8 cellular contexts compared by ENCODE assay signal in the genomic region with DNA sequence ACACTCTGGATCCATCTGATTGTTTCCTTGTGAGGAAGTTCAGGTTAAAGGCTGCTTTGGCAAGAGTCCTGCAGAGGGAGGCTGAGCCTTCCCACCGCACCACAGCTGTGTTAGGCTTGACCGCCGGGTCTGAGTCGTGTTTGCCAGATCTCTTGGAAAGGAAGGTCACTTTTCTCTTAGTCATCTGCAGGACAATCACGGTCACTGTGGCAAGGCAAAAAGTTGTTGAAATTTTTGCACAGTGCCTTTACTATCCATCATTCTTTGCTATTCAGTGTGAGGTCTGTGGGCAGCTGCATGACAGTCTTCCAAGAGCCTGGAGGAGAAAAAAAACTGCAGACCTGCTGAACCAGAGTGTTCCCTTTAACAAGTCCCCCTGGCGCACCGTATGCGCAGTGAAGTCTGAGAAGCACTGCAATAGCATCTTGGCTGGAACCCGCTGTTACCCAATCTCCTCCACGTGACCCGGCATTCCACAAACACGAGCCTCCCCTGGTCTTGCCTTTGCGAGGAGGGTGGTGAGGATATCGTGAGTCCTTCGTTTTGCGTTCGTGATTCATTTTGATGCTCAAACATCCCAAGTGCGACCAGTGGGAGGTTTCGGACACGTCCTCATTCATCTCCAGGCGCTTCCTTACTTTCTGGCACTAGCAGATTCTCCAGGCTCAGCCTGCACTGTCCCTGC. TPM values are rescaled to one million over a fixed set of nuclear protein-coding genes. Genes with fewer than 3 reads are reported as not detected.
DNase-seq lines count a peak whose midpoint lies in the region; ATAC-seq and TF ChIP-seq lines count a peak whose summit lies in the region.

No MANE protein-coding gene starts in this region.

- peaks cover 0 to 5% of the 10 kb centered on the region in 2 donors for H3K36me3 Mint-ChIP-seq in CD4-positive, alpha-beta memory T cell

- no peak for TF ChIP-seq POLR2A in prostate gland (IDR thresholded peaks at IDR 0.05)

- no peaks in the 10 kb centered on the region for H3K36me3 ChIP-seq in CD4-positive, alpha-beta memory T cell (ENCODE audit: insufficient read depth, low read length)
- no peaks in the 10 kb centered on the region for H3K36me3 ChIP-seq in prostate gland

- H3K4me3 ChIP-seq in CD4-positive, alpha-beta memory T cell (ENCODE audit: low read length in 2 of 2) = no peak overlapping the region
- H3K4me3 ChIP-seq in prostate gland = no peak overlapping the region

- H3K9me3 ChIP-seq in CD4-positive, alpha-beta memory T cell (ENCODE audit: control insufficient read depth in 1 of 2, low read length in 2 of 2) = no peaks in the 10 kb centered on the region
- H3K9me3 ChIP-seq in prostate gland = no peaks in the 10 kb centered on the region

- peak overlapping the region in 7 of 8 donors; percentile 4 to 74 (median 65) for H3K4me3 Mint-ChIP-seq in CD4-positive, alpha-beta memory T cell

- H3K9me3 Mint-ChIP-seq in CD4-positive, alpha-beta memory T cell = no peaks in the 10 kb centered on the region

- H3K4me1 ChIP-seq in CD4-positive, alpha-beta memory T cell (ENCODE audit: insufficient read depth, low read length) = peaks cover 62% of the 10 kb centered on the region
- peaks cover 32% of the 10 kb centered on the region for H3K4me1 ChIP-seq in prostate gland (replicated peaks)

- WGBS in prostate gland = 24% methylated on average over 21 of the region's 21 CpGs

- H3K27me3 Mint-ChIP-seq in CD4-positive, alpha-beta memory T cell = no peaks in the 10 kb centered on the region

- peak in 1 of 4 experiments; percentile 11 for TF ChIP-seq CTCF in prostate gland (IDR thresholded peaks at IDR 0.05)

- no peak for ATAC-seq in GM21423 (IDR thresholded peaks at IDR 0.05; ENCODE audit: unreplicated experiment)

- POLR2A ChIA-PET in CD4-positive, alpha-beta memory T cell (lab: Charles Lee; ENCODE audit: partially characterized antibody) = interaction anchor here (1.1 to 7.9 kb wide), 4 partner anchors 13 to 304 kb away, joined by 3 to 72 read pairs (median 8); a partner anchor contains a TSS

- intact Hi-C loops in CD4-positive, alpha-beta memory T cell (cut with micrococcal nuclease) = loop anchor here (10.0 kb wide), 3 partner anchors 211 to 441 kb away; a partner anchor contains a TSS
- intact Hi-C loops in prostate gland (cut with DNase I) = loop anchor here (10.0 kb wide), 1 partner anchor 429 kb away; a partner anchor contains a TSS

- peak overlapping the region; percentile 32 for H3K27ac ChIP-seq in CD4-positive, alpha-beta memory T cell (ENCODE audit: low read depth, low read length)
- H3K27ac ChIP-seq in prostate gland = peak overlapping the region; percentile 69 to 70

- peaks cover 32 to 69% (median 54%) of the 10 kb centered on the region in 4 donors for H3K4me1 Mint-ChIP-seq in CD4-positive, alpha-beta memory T cell

- no peaks in the 10 kb centered on the region for H3K27me3 ChIP-seq in CD4-positive, alpha-beta memory T cell (ENCODE audit: insufficient read depth, low read length)
- no peaks in the 10 kb centered on the region for H3K27me3 ChIP-seq in prostate gland (replicated peaks; ENCODE audit: insufficient read depth)

- no peak for DNase-seq in CD4-positive, alpha-beta memory T cell
- DNase-seq in T1000 (lab: John Stamatoyannopoulos, UW) = peak; percentile 21
- peak; percentile 74 for DNase-seq in globus pallidus (ENCODE audit: low spot score)
- DNase-seq in prostate gland (ENCODE audit: low spot score) = peak; percentile 77
- DNase-seq in NCI-H1930 (lab: John Stamatoyannopoulos, UW) = no peak
- no peak for DNase-seq in NCI-H2029 (lab: John Stamatoyannopoulos, UW)
- no peak for DNase-seq in activated effector memory CD4-positive, alpha-beta T cell treated with anti-CD3 and anti-CD28 coated beads, Interleukin-2, amount 50 U/mL, for 16 hours

- CTCF ChIA-PET in CD4-positive, alpha-beta memory T cell (lab: Charles Lee; ENCODE audit: partially characterized antibody) = interaction anchor here (1.3 to 2.7 kb wide), 2 partner anchors 13 to 16 kb away, joined by 3 to 14 read pairs; no protein-coding TSS in a partner anchor

- H3K27ac Mint-ChIP-seq in CD4-positive, alpha-beta memory T cell = peak overlapping the region; percentile 92 to 98 (median 96)

RNA-seq across cellular contexts. Expression of a gene that starts 23.0 kb away (rescaled TPM):
- total RNA-seq in CD4-positive, alpha-beta memory T cell = 100 to 1,000 TPM in 1 of 2 experiments, 10 to 100 TPM in 1; 99.4 to 103 TPM
- polyA plus RNA-seq in CD4-positive, alpha-beta memory T cell = 100 to 1,000 TPM; 141 to 163 TPM
- total RNA-seq in prostate gland = 10 to 100 TPM; 65.6 to 70.1 TPM

Comparison
In these comparisons a context has a peak if more than half of its experiments do, and no peak if none do; other contexts are left out.
1. DNase-seq: peak in T1000 (single experiment), globus pallidus (single experiment) and prostate gland (single experiment); none in CD4-positive, alpha-beta memory T cell (0 of 5), NCI-H1930 (0 of 2), NCI-H2029 (single experiment) and activated effector memory CD4-positive, alpha-beta T cell treated with anti-CD3 and anti-CD28 coated beads, Interleukin-2, amount 50 U/mL, for 16 hours (single experiment).